In the genomic region with DNA sequence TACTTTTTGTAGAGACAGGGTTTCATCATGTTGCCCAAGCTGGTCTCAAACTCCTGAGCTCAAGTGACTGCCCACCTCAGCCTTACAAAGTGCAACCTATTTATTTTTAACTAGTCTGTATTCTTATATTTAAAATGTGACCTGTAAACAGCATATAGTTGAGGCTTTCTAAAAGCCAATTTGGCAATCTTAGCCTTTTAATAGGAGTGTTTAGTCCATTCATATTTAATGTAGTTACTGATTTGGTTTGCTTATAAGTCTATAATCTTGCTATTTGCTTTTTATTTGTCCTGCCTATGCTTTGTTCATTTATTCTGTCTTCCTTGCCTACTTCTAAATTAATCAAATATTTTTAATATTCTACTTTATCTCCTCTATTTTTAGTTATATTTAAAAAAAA, we compare ENCODE assay signal across 27 cellular contexts.
"Had no signal": no experiment of that assay in that cellular context is flagged by ENCODE, and none has a peak within 500 bp of the region (broad histone marks: within the 10 kb centered on the region; RNA-seq: fewer than 3 reads in every experiment).

No MANE protein-coding gene starts in this region.

- H3K4me3 ChIP-seq: stomach, suprapubic skin, testis, thoracic aorta, thyroid gland, tibial artery, tibial nerve, transverse colon, upper lobe of left lung, upper lobe of right lung, uterus, vagina had no signal

- H3K9me3 ChIP-seq: testis, thyroid gland, vagina had no signal

- H3K27ac ChIP-seq: stomach, suprapubic skin, testis, thoracic aorta, thyroid gland, tibial artery, tibial nerve, transverse colon, upper lobe of left lung, upper lobe of right lung, uterus, vagina had no signal

- FAIRE-seq: urothelium cell line had no signal

- ATAC-seq: stimulated activated effector memory CD8-positive, alpha-beta T cell treated with anti-CD3 and anti-CD28 coated beads, Interleukin-12 subunit alpha, Interleukin-12 subunit beta, amount 100 ng/mL, for 72 hours; stimulated activated memory B cell treated with anti-CD40 and anti-IgM and Interleukin-4, amounts not matched to agents 10 μg/mL and 1 μg/mL and 100 μg/mL, for 72 hours; stimulated activated naive B cell treated with anti-CD40 and anti-IgM and Interleukin-4, amounts not matched to agents 10 μg/mL and 1 μg/mL and 100 μg/mL, for 72 hours; stimulated activated naive CD8-positive, alpha-beta T cell treated with anti-CD3 and anti-CD28 coated beads, Interleukin-15, amount 100 ng/mL, for 72 hours; stimulated activated naive CD8-positive, alpha-beta T cell treated with anti-CD3 and anti-CD28 coated beads, Interleukin-15, Interleukin-2, amounts not matched to agents 100 U/mL and 50 U/mL, for 24 hours; upper lobe of right lung had no signal

- DNase-seq: stimulated activated CD4-positive, alpha-beta T cell treated with anti-CD3 and anti-CD28 coated beads, Interleukin-2, amount 100 ng/mL, for 48 hours; stimulated activated CD4-positive, alpha-beta T cell treated with anti-CD3 and anti-CD28 coated beads, Interleukin-4, amount 100 ng/mL, for 1 hour; stimulated activated CD4-positive, alpha-beta T cell treated with anti-CD3 and anti-CD28 coated beads, Interleukin-4, amount 100 ng/mL, for 24 hours; stimulated activated CD4-positive, alpha-beta T cell treated with anti-CD3 and anti-CD28 coated beads, Interleukin-4, amount 100 ng/mL, for 4 hours; stimulated activated CD8-positive, alpha-beta memory T cell treated with anti-CD3 and anti-CD28 coated beads, Interleukin-4, amount 100 ng/mL, for 48 hours; stimulated activated naive B cell treated with anti-CD40 and anti-IgM and Interleukin-4, amounts not matched to agents 10 μg/mL and 1 μg/mL and 100 μg/mL, for 72 hours; stimulated activated naive CD4-positive, alpha-beta T cell; stimulated activated naive CD4-positive, alpha-beta T cell treated with Interleukin-2 at 50 U/mL for 16 hours; stimulated activated naive CD8-positive, alpha-beta T cell treated with anti-CD3 and anti-CD28 coated beads, Interleukin-15, amount 100 ng/mL, for 72 hours; stimulated activated naive CD8-positive, alpha-beta T cell treated with anti-CD3 and anti-CD28 coated beads, Interleukin-15, Interleukin-2, amounts not matched to agents 100 U/mL and 50 U/mL, for 24 hours; stomach; substantia nigra; testis; thyroid gland; tibial artery; transverse colon; trophoblast cell; upper lobe of left lung; upper lobe of right lung; uterus had no signal

- H3K4me1 ChIP-seq: stomach, suprapubic skin, testis, thyroid gland, tibial artery, tibial nerve, transverse colon, upper lobe of left lung, upper lobe of right lung, uterus, vagina had no signal

- H3K27me3 ChIP-seq: stomach, suprapubic skin, testis, thyroid gland, tibial artery, tibial nerve, transverse colon, upper lobe of left lung, upper lobe of right lung, uterus, vagina had no signal

- H3K36me3 ChIP-seq: stomach, suprapubic skin, thoracic aorta, thyroid gland, tibial artery, tibial nerve, transverse colon, upper lobe of left lung, upper lobe of right lung, uterus, vagina had no signal
